ENCODE assay signal across 8 cellular contexts in genomic region chr1:228087771-228088251, GRCh38. TPM values are rescaled to one million over a fixed set of nuclear protein-coding genes. Genes with fewer than 3 reads are reported as not detected.
DNase-seq lines count a peak whose midpoint lies in the region; ATAC-seq, FAIRE-seq and TF ChIP-seq lines count a peak whose summit lies in the region.

No MANE protein-coding gene starts in this region.

- H3K4me3 Mint-ChIP-seq in activated naive CD4-positive, alpha-beta T cell treated with anti-CD3 and anti-CD28 coated beads, Interleukin-2, amount 50 U/mL, for 24 hours, result peak overlapping the region; percentile 80

- no peaks in the 10 kb centered on the region for H3K9me3 Mint-ChIP-seq in activated naive CD4-positive, alpha-beta T cell treated with anti-CD3 and anti-CD28 coated beads, Interleukin-2, amount 50 U/mL, for 24 hours

- H3K27ac Mint-ChIP-seq in activated naive CD4-positive, alpha-beta T cell treated with anti-CD3 and anti-CD28 coated beads, Interleukin-2, amount 50 U/mL, for 24 hours, result peak overlapping the region; percentile 85

- H3K4me1 Mint-ChIP-seq in activated naive CD4-positive, alpha-beta T cell treated with anti-CD3 and anti-CD28 coated beads, Interleukin-2, amount 50 U/mL, for 24 hours, result peaks cover 87% of the 10 kb centered on the region

- H3K27me3 ChIP-seq in right atrium auricular region (no peaks in the 10 kb centered on the region), thoracic aorta (replicated peaks; ENCODE audit: insufficient read depth) (no peaks in the 10 kb centered on the region), HAP-1 (ENCODE audit: low read depth) (no peaks in the 10 kb centered on the region), small intestine (ENCODE audit: control insufficient read depth in 2 of 2, insufficient read depth in 2 of 2, low read length in 2 of 2) (no peaks in the 10 kb centered on the region)

- H3K36me3 ChIP-seq in right atrium auricular region (peaks cover 12% of the 10 kb centered on the region), thoracic aorta (no peaks in the 10 kb centered on the region), HAP-1 (replicated peaks) (peaks cover 83% of the 10 kb centered on the region), small intestine (ENCODE audit: control insufficient read depth in 2 of 2, insufficient read depth in 2 of 2, low read length in 2 of 2) (peaks cover 0 to 2% of the 10 kb centered on the region in 2 donors)

- 47 to 53% (median 47%) methylated on average over 7 of the region's 7 CpGs for WGBS in small intestine, 3 donors

- H3K27me3 Mint-ChIP-seq in activated naive CD4-positive, alpha-beta T cell treated with anti-CD3 and anti-CD28 coated beads, Interleukin-2, amount 50 U/mL, for 24 hours, result no peaks in the 10 kb centered on the region

- ATAC-seq in thoracic aorta (ENCODE audit: insufficient number of reproducible peaks, low FRiP score, low read depth) (no peak), GM19328 (IDR thresholded peaks at IDR 0.05; ENCODE audit: unreplicated experiment) (no peak)

- H3K27ac ChIP-seq in right atrium auricular region (peak overlapping the region; percentile 67 to 97), thoracic aorta (peak overlapping the region in 1 of 2 donors; percentile 18), small intestine (ENCODE audit: low read depth in 1 of 2, low read length in 1 of 2) (peak overlapping the region in 1 of 2 donors; percentile 70)

- no peak for FAIRE-seq in small intestine (lab: Jason Lieb, UNC)

- H3K4me3 ChIP-seq in right atrium auricular region (no peak overlapping the region), thoracic aorta (peak overlapping the region; percentile 50), HAP-1 (no peak overlapping the region), small intestine (ENCODE audit: low read depth in 1 of 2, low read length in 2 of 2) (no peak overlapping the region)

- H3K4me1 ChIP-seq in right atrium auricular region (peaks cover 0 to 94% of the 10 kb centered on the region in 2 donors), thoracic aorta (ENCODE audit: control insufficient read depth in 1 of 2, low read depth in 2 of 2) (peaks cover 70 to 90% of the 10 kb centered on the region in 2 donors), HAP-1 (peaks cover 17% of the 10 kb centered on the region), small intestine (ENCODE audit: control insufficient read depth in 2 of 2, insufficient read depth in 1 of 2, low read depth in 1 of 2, low read length in 1 of 2) (peaks cover 20 to 61% of the 10 kb centered on the region in 2 donors)

- H3K36me3 Mint-ChIP-seq in activated naive CD4-positive, alpha-beta T cell treated with anti-CD3 and anti-CD28 coated beads, Interleukin-2, amount 50 U/mL, for 24 hours, result peaks cover 6% of the 10 kb centered on the region

- peak; percentile 22 for DNase-seq in stimulated activated naive CD4-positive, alpha-beta T cell treated with Interleukin-2 at 50 U/mL for 16 hours (lab: John Stamatoyannopoulos, UW)
- no peak for DNase-seq in stimulated activated naive CD4-positive, alpha-beta T cell (lab: John Stamatoyannopoulos, UW)
- no peak for DNase-seq in right atrium auricular region (ENCODE audit: low spot score)
- no peak for DNase-seq in thoracic aorta (ENCODE audit: low spot score)
- DNase-seq in HAP-1 (ENCODE audit: low spot score in 2 of 2), result no peak
- DNase-seq in small intestine, result no peak

- TF ChIP-seq CTCF in right atrium auricular region (IDR thresholded peaks at IDR 0.05), result no peak
- no peak for TF ChIP-seq CTCF in thoracic aorta (IDR thresholded peaks at IDR 0.05)

- H3K9me3 ChIP-seq in right atrium auricular region (no peaks in the 10 kb centered on the region), thoracic aorta (no peaks in the 10 kb centered on the region), HAP-1 (no peaks in the 10 kb centered on the region; the same call in 1 of the 2 replicates), small intestine (ENCODE audit: control insufficient read depth, low read depth) (no peaks in the 10 kb centered on the region)

- in situ Hi-C loops in HAP-1 (cut with MboI; ENCODE audit: low sequenced_read_pairs), result no loop called here

RNA-seq across cellular contexts. Expression of gene ARF1, which starts 5.3 kb away (rescaled TPM):
- total RNA-seq in right atrium auricular region, result 100 to 1,000 TPM; 375 to 422 TPM
- total RNA-seq in thoracic aorta, result 100 to 1,000 TPM; 366 to 375 TPM
- 100 to 1,000 TPM; 375 to 490 (median 382) TPM for polyA plus RNA-seq in small intestine

RNA-seq across cellular contexts. Expression of gene C1orf35, which starts 15.3 kb away (rescaled TPM):
- total RNA-seq in right atrium auricular region (1 to 10 TPM; 4.5 to 4.9 TPM), thoracic aorta (1 to 10 TPM; 9.1 to 9.7 TPM)
- polyA plus RNA-seq in small intestine, result 10 to 100 TPM; 15.4 to 18.1 (median 16.0) TPM

RNA-seq across cellular contexts. Expression of gene MRPL55, which starts 21.3 kb away (rescaled TPM):
- 10 to 100 TPM; 76.6 to 81.2 TPM for total RNA-seq in right atrium auricular region
- total RNA-seq in thoracic aorta, result 10 to 100 TPM; 32.4 to 79.3 TPM
- polyA plus RNA-seq in small intestine, result 100 to 1,000 TPM in 2 of 3 donors, 10 to 100 TPM in 1; 87.3 to 148 (median 106) TPM

RNA-seq across cellular contexts. Expression of gene GUK1, which starts 52.3 kb away (rescaled TPM):
- 100 to 1,000 TPM; 179 to 277 TPM for total RNA-seq in right atrium auricular region
- 100 to 1,000 TPM; 252 to 422 TPM for total RNA-seq in thoracic aorta
- 100 to 1,000 TPM; 401 to 595 (median 519) TPM for polyA plus RNA-seq in small intestine
